Comparison of ENCODE assay signal across 1 cellular context in genomic region chr7:42914726-42915045, GRCh38.
A peak's percentile ranks its signal among the peaks of the same experiment; 100 is the strongest.
TF ChIP-seq lines count a peak whose summit lies in the region.

No MANE protein-coding gene starts in this region.

TF ChIP-seq in K562, 482 proteins besides CTCF, POLR2A, EP300 and RAD21:
- TF ChIP-seq MIER1 (IDR thresholded peaks at IDR 0.05; ENCODE audit: low read depth): no peak
- TF ChIP-seq SUPT5H (IDR thresholded peaks at IDR 0.05): 0 out of 2 replicates have a peak, but pooled peaks have one; percentile 8
